In the genomic region with DNA sequence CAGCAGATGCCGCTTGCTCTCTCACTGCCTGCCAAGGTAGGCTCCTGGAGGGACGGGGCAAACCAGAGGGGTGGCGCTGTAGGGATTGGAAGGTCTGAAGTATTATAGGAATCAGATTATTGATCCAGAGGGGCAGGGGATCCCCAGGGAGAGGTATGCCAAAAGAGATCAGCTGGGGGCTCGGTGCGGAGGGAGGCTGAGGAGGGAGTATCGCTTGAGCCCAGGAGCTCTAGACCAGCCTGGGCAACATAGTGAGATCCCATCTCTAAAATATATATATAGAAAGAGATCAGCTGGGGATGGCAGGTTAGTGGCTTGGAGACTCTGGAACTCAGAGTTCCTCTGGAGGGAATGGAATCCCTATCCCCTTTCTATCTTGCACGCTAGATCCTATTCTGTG, we compare ENCODE assay signal across 2 cellular contexts.
TF ChIP-seq lines count a peak whose summit lies in the region.

No MANE protein-coding gene starts in this region.

TF ChIP-seq in IMR-90, 13 proteins besides CTCF, POLR2A, EP300 and RAD21:
- TF ChIP-seq CEBPB (IDR thresholded peaks at IDR 0.05; ENCODE audit: low read depth, low read length) (no peak), ELK1 (IDR thresholded peaks at IDR 0.05; ENCODE audit: borderline replicate concordance, low read depth, low read length) (no peak), BHLHE40 (IDR thresholded peaks at IDR 0.05; ENCODE audit: low read depth, low read length) (no peak), MAFK (IDR thresholded peaks at IDR 0.05; ENCODE audit: low read depth, low read length) (no peak), RCOR1 (IDR thresholded peaks at IDR 0.05; ENCODE audit: insufficient replicate concordance, low read length) (no peak), MXI1 (IDR thresholded peaks at IDR 0.05; ENCODE audit: borderline replicate concordance, low read depth, low read length) (no peak), NFE2L2 (IDR thresholded peaks at IDR 0.05; ENCODE audit: low read depth, low read length) (no peak), RFX5 (IDR thresholded peaks at IDR 0.05; ENCODE audit: low read depth, low read length) (no peak), CHD1 (IDR thresholded peaks at IDR 0.05; ENCODE audit: low read depth, low read length) (no peak), USF2 (IDR thresholded peaks at IDR 0.05; ENCODE audit: low read depth, low read length) (no peak), SMC3 (IDR thresholded peaks at IDR 0.05; ENCODE audit: low read depth, low read length) (no peak), FOS (IDR thresholded peaks at IDR 0.05; ENCODE audit: low read depth, low read length) (no peak), MAZ (IDR thresholded peaks at IDR 0.05; ENCODE audit: borderline replicate concordance, low read depth, low read length) (no peak)
TF ChIP-seq in IMR-90: peak in this region for 0.

TF ChIP-seq in K562, 482 proteins besides CTCF, POLR2A, EP300 and RAD21:
- no peak for TF ChIP-seq ZNF12 (CRISPR knock-in tag; IDR thresholded peaks at IDR 0.05)
- no peak for TF ChIP-seq CXXC5 (CRISPR knock-in tag; IDR thresholded peaks at IDR 0.05)
- TF ChIP-seq RBM25 (IDR thresholded peaks at IDR 0.05; ENCODE audit: low read depth, low read length, severe bottlenecking), result peak; percentile 10
- TF ChIP-seq NKRF (IDR thresholded peaks at IDR 0.05; ENCODE audit: borderline replicate concordance), result no peak
- no peak for TF ChIP-seq TAF7 (tag; IDR thresholded peaks at IDR 0.05)
- TF ChIP-seq ZNF121 (CRISPR knock-in tag; conservative IDR thresholded peaks at IDR 0.05), result peak; percentile 50; the same call in 1 of the 2 replicates
- no peak for TF ChIP-seq DPF2 (IDR thresholded peaks at IDR 0.05)
